Comparison of ENCODE assay signal across 22 cellular contexts in genomic region chr13:112580211-112580610, GRCh38. TPM values are rescaled to one million over a fixed set of nuclear protein-coding genes. Genes with fewer than 3 reads are reported as not detected.
DNase-seq lines count a peak whose midpoint lies in the region; ATAC-seq and TF ChIP-seq lines count a peak whose summit lies in the region.
"Had no signal": no experiment of that assay in that cellular context is flagged by ENCODE, and none has a peak within 500 bp of the region (broad histone marks: within the 10 kb centered on the region; RNA-seq: fewer than 3 reads in every experiment).

No MANE protein-coding gene starts in this region.

- peaks cover 37 to 73% (median 52%) of the 10 kb centered on the region in 4 donors for H3K4me1 Mint-ChIP-seq in CD4-positive, CD25-positive, alpha-beta regulatory T cell
- peaks cover 36% of the 10 kb centered on the region for H3K4me1 Mint-ChIP-seq in memory B cell

- H3K4me1 ChIP-seq in CD4-positive, CD25-positive, alpha-beta regulatory T cell (ENCODE audit: control insufficient read depth, insufficient read depth, low read length, poor library complexity, severe bottlenecking): peaks cover 4% of the 10 kb centered on the region
- H3K4me1 ChIP-seq in Loucy (ENCODE audit: insufficient read depth, low read length, poor library complexity, severe bottlenecking): peaks cover 40% of the 10 kb centered on the region
- H3K4me1 ChIP-seq: A549 had no signal

- H3K27ac ChIP-seq in CD4-positive, CD25-positive, alpha-beta regulatory T cell (ENCODE audit: insufficient read depth, low read length, poor library complexity, severe bottlenecking): no peak overlapping the region
- H3K27ac ChIP-seq: 22Rv1; A549; BLaER1 treated with 17β-estradiol and CSF1 and Interleukin-3, amounts not matched to agents 10 nM and 100 nM; C4-2B had no signal

- H3K9me3 ChIP-seq in CD4-positive, CD25-positive, alpha-beta regulatory T cell (ENCODE audit: control insufficient read depth in 2 of 2, low read length in 2 of 2): no peaks in the 10 kb centered on the region
- no peaks in the 10 kb centered on the region for H3K9me3 ChIP-seq in Loucy (ENCODE audit: insufficient read depth, low read depth, low read length)

- no peaks in the 10 kb centered on the region for H3K27me3 Mint-ChIP-seq in CD4-positive, CD25-positive, alpha-beta regulatory T cell
- H3K27me3 Mint-ChIP-seq in memory B cell: no peaks in the 10 kb centered on the region
- H3K27me3 Mint-ChIP-seq: B cell; CD4-positive, alpha-beta memory T cell had no signal

- peak overlapping the region in 2 of 3 donors; percentile 23 to 40 for H3K27ac Mint-ChIP-seq in CD4-positive, CD25-positive, alpha-beta regulatory T cell
- peak overlapping the region; percentile 32 for H3K27ac Mint-ChIP-seq in memory B cell
- H3K27ac Mint-ChIP-seq: B cell; CD4-positive, alpha-beta memory T cell had no signal

- no peaks in the 10 kb centered on the region for H3F3A ChIP-seq in Loucy (ENCODE audit: low read depth)

- H3K27me3 ChIP-seq in CD4-positive, CD25-positive, alpha-beta regulatory T cell (ENCODE audit: control insufficient read depth, insufficient read depth, low read length): no peaks in the 10 kb centered on the region
- H3K27me3 ChIP-seq in Loucy (ENCODE audit: insufficient read depth, low read length, poor library complexity, severe bottlenecking): no peaks in the 10 kb centered on the region
- H3K27me3 ChIP-seq: BLaER1 treated with 17β-estradiol and CSF1 and Interleukin-3, amounts not matched to agents 10 nM and 100 nM had no signal

- H3K4me3 Mint-ChIP-seq in CD4-positive, CD25-positive, alpha-beta regulatory T cell: no peak overlapping the region
- H3K4me3 Mint-ChIP-seq in memory B cell: no peak overlapping the region
- H3K4me3 Mint-ChIP-seq: B cell; CD8-positive, alpha-beta memory T cell had no signal

- no peak overlapping the region for H2AFZ ChIP-seq in Loucy (ENCODE audit: low read length)

- H3K36me3 ChIP-seq in CD4-positive, CD25-positive, alpha-beta regulatory T cell (ENCODE audit: control insufficient read depth, insufficient read depth, low read length): no peaks in the 10 kb centered on the region
- no peaks in the 10 kb centered on the region for H3K36me3 ChIP-seq in Loucy (ENCODE audit: insufficient read depth, low read length)

- peaks cover 24% of the 10 kb centered on the region for H3K36me3 Mint-ChIP-seq in CD4-positive, CD25-positive, alpha-beta regulatory T cell
- peaks cover 15% of the 10 kb centered on the region for H3K36me3 Mint-ChIP-seq in memory B cell

- ATAC-seq in CD4-positive, CD25-positive, alpha-beta regulatory T cell (ENCODE audit: low read depth in 2 of 2): no peak
- ATAC-seq in memory B cell (ENCODE audit: low read depth): no peak
- ATAC-seq in HG03342 (IDR thresholded peaks at IDR 0.05; ENCODE audit: unreplicated experiment): no peak
- ATAC-seq: A549, GM12878 had no signal

- no peak overlapping the region for H3K9ac ChIP-seq in Loucy (ENCODE audit: low read depth, low read length, poor library complexity, severe bottlenecking)
- H3K9ac ChIP-seq: BLaER1 treated with 17β-estradiol and CSF1 and Interleukin-3, amounts not matched to agents 10 nM and 100 nM had no signal

- peaks cover 99% of the 10 kb centered on the region for H3K79me2 ChIP-seq in Loucy (ENCODE audit: insufficient read depth, low read length)

- peak overlapping the region; percentile 10 for H3K4me2 ChIP-seq in Loucy (ENCODE audit: low read depth, low read length, poor library complexity, severe bottlenecking)
- H3K4me2 ChIP-seq: A549 had no signal

- peaks cover 91% of the 10 kb centered on the region for H4K20me1 ChIP-seq in Loucy (ENCODE audit: insufficient read depth, low read length, poor library complexity, severe bottlenecking)

- peaks cover 0 to 5% (median 1%) of the 10 kb centered on the region in 7 donors for H3K9me3 Mint-ChIP-seq in CD4-positive, CD25-positive, alpha-beta regulatory T cell
- no peaks in the 10 kb centered on the region for H3K9me3 Mint-ChIP-seq in memory B cell

- H3K9me2 ChIP-seq in Loucy (replicated peaks; ENCODE audit: low read depth, low read length): no peaks in the 10 kb centered on the region

- no peak overlapping the region for H3K4me3 ChIP-seq in CD4-positive, CD25-positive, alpha-beta regulatory T cell (ENCODE audit: low read depth, low read length)
- no peak overlapping the region for H3K4me3 ChIP-seq in Loucy (ENCODE audit: low read length, poor library complexity, severe bottlenecking)
- H3K4me3 ChIP-seq: A549; BLaER1 treated with 17β-estradiol and CSF1 and Interleukin-3, amounts not matched to agents 10 nM and 100 nM; GM12878 had no signal

- no peak for TF ChIP-seq CTCF in Loucy (conservative IDR thresholded peaks at IDR 0.05; ENCODE audit: low read length)

- DNase-seq in CD4-positive, CD25-positive, alpha-beta regulatory T cell: no peak
- DNase-seq in memory B cell (ENCODE audit: low spot score in 2 of 2) (no peak), NCI-H1092 treated with DMSO at 0.1 percent for 48 hours (lab: John Stamatoyannopoulos, UW) (no peak)
- DNase-seq: AML-193; CD4-positive, alpha-beta memory T cell; CD8-positive, alpha-beta memory T cell; COR-L47; DMS 273 treated with DMSO at 0.1 percent for 48 hours; DMS153; DMS53; DMS79; DND-41; EL; GDM1 had no signal

RNA-seq across cellular contexts. Expression of gene TUBGCP3, which starts 7.7 kb away (rescaled TPM):
- 40.7 TPM for total RNA-seq in CD4-positive, CD25-positive, alpha-beta regulatory T cell
- 10 to 100 TPM; 10.9 to 15.0 (median 13.3) TPM for polyA plus RNA-seq in CD4-positive, CD25-positive, alpha-beta regulatory T cell
